1 cellular context compared by ENCODE assay signal in the genomic region with DNA sequence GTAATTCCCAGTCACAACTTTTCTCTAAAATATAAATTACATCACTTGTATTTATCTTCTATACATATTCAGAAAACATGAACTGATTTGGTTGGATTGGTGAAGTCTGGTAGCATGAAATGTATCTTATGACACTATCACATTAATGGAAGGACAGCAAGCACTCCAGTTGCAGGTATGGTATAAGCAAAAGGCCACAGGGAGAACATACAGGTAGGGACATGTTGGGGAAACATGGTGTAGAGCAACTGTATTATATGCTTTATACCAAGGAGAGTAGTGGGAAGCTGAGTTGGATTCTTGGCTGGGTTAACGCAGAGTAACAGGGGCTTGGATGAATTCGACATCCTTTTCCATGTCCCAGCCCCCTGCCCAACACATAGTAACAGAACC.
TF ChIP-seq lines count a peak whose summit lies in the region.

No MANE protein-coding gene starts in this region.

TF ChIP-seq in K562, 482 proteins besides CTCF, POLR2A, EP300 and RAD21:
- TF ChIP-seq FOXP4 (CRISPR knock-in tag; IDR thresholded peaks at IDR 0.05; ENCODE audit: borderline replicate concordance) (no peak), CBFA2T2 (conservative IDR thresholded peaks at IDR 0.05) (no peak), CREBBP (IDR thresholded peaks at IDR 0.05; ENCODE audit: low read depth, low read length) (peak; percentile 33), FOXP1 (CRISPR knock-in tag; IDR thresholded peaks at IDR 0.05) (0 out of 2 replicates have a peak, but pooled peaks have one; percentile 25), CEBPG (CRISPR knock-in tag; IDR thresholded peaks at IDR 0.05) (0 out of 2 replicates have a peak, but pooled peaks have one; percentile 23), CEBPG (tag; conservative IDR thresholded peaks at IDR 0.05 in 1 of 2, IDR thresholded peaks at IDR 0.05 in 1 of 2) (no peak), MEF2D (tag; conservative IDR thresholded peaks at IDR 0.05; ENCODE audit: low read depth) (no peak), PHB2 (IDR thresholded peaks at IDR 0.05; ENCODE audit: low read depth) (no peak), SRSF1 (IDR thresholded peaks at IDR 0.05; ENCODE audit: low read depth, low read length) (no peak), PCBP1 (IDR thresholded peaks at IDR 0.05; ENCODE audit: low read depth, low read length, poor library complexity, severe bottlenecking) (no peak)
- TF ChIP-seq, protein P1, sequence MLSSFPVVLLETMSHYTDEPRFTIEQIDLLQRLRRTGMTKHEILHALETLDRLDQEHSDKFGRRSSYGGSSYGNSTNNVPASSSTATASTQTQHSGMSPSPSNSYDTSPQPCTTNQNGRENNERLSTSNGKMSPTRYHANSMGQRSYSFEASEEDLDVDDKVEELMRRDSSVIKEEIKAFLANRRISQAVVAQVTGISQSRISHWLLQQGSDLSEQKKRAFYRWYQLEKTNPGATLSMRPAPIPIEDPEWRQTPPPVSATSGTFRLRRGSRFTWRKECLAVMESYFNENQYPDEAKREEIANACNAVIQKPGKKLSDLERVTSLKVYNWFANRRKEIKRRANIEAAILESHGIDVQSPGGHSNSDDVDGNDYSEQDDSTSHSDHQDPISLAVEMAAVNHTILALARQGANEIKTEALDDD (IDR thresholded peaks at IDR 0.05) = no peak
- TF ChIP-seq, protein P2, sequence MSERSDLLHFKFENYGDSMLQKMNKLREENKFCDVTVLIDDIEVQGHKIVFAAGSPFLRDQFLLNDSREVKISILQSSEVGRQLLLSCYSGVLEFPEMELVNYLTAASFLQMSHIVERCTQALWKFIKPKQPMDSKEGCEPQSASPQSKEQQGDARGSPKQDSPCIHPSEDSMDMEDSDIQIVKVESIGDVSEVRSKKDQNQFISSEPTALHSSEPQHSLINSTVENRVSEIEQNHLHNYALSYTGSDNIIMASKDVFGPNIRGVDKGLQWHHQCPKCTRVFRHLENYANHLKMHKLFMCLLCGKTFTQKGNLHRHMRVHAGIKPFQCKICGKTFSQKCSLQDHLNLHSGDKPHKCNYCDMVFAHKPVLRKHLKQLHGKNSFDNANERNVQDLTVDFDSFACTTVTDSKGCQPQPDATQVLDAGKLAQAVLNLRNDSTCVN (CRISPR knock-in tag; IDR thresholded peaks at IDR 0.05) = no peak
- TF ChIP-seq, protein P3, sequence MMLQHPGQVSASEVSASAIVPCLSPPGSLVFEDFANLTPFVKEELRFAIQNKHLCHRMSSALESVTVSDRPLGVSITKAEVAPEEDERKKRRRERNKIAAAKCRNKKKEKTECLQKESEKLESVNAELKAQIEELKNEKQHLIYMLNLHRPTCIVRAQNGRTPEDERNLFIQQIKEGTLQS (IDR thresholded peaks at IDR 0.05) = 0 out of 2 replicates have a peak, but pooled peaks have one; percentile 10
- TF ChIP-seq, protein P3 (CRISPR knock-in tag; conservative IDR thresholded peaks at IDR 0.05) = no peak
- TF ChIP-seq, protein P4, sequence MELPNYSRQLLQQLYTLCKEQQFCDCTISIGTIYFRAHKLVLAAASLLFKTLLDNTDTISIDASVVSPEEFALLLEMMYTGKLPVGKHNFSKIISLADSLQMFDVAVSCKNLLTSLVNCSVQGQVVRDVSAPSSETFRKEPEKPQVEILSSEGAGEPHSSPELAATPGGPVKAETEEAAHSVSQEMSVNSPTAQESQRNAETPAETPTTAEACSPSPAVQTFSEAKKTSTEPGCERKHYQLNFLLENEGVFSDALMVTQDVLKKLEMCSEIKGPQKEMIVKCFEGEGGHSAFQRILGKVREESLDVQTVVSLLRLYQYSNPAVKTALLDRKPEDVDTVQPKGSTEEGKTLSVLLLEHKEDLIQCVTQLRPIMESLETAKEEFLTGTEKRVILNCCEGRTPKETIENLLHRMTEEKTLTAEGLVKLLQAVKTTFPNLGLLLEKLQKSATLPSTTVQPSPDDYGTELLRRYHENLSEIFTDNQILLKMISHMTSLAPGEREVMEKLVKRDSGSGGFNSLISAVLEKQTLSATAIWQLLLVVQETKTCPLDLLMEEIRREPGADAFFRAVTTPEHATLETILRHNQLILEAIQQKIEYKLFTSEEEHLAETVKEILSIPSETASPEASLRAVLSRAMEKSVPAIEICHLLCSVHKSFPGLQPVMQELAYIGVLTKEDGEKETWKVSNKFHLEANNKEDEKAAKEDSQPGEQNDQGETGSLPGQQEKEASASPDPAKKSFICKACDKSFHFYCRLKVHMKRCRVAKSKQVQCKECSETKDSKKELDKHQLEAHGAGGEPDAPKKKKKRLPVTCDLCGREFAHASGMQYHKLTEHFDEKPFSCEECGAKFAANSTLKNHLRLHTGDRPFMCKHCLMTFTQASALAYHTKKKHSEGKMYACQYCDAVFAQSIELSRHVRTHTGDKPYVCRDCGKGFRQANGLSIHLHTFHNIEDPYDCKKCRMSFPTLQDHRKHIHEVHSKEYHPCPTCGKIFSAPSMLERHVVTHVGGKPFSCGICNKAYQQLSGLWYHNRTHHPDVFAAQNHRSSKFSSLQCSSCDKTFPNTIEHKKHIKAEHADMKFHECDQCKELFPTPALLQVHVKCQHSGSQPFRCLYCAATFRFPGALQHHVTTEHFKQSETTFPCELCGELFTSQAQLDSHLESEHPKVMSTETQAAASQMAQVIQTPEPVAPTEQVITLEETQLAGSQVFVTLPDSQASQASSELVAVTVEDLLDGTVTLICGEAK (IDR thresholded peaks at IDR 0.05) = no peak
- TF ChIP-seq, protein P4 (CRISPR knock-in tag; IDR thresholded peaks at IDR 0.05) = no peak
